In genomic region chr3:27312044-27312668, GRCh38 we compare ENCODE assay signal across 8 cellular contexts. TPM values are rescaled to one million over a fixed set of nuclear protein-coding genes. Genes with fewer than 3 reads are reported as not detected.
DNase-seq lines count a peak whose midpoint lies in the region; ATAC-seq, FAIRE-seq and TF ChIP-seq lines count a peak whose summit lies in the region.

No MANE protein-coding gene starts in this region.

- in situ Hi-C loops in T47D (cut with HindIII; ENCODE audit: low pct_unique_long_range_greater_than_20kb, low sequenced_read_pairs), result no loop called here

- H3K27ac ChIP-seq in suprapubic skin, result no peak overlapping the region

- peak; percentile 70 to 71 for TF ChIP-seq CTCF in suprapubic skin (IDR thresholded peaks at IDR 0.05)

- ATAC-seq in GM19463 (IDR thresholded peaks at IDR 0.05; ENCODE audit: unreplicated experiment) (peak; percentile 90), HG03442 (IDR thresholded peaks at IDR 0.05; ENCODE audit: unreplicated experiment) (peak; percentile 87)

- no peaks in the 10 kb centered on the region for H3K27me3 ChIP-seq in suprapubic skin

- H3K9me3 ChIP-seq in suprapubic skin, result no peaks in the 10 kb centered on the region

- no peaks in the 10 kb centered on the region for H3K36me3 ChIP-seq in suprapubic skin

- no peaks in the 10 kb centered on the region for H3K4me1 ChIP-seq in suprapubic skin

- TF ChIP-seq POLR2A in suprapubic skin (IDR thresholded peaks at IDR 0.05), result no peak

- H3K4me3 ChIP-seq in suprapubic skin, result no peak overlapping the region

- peak; percentile 48 for DNase-seq in NCI-H2171 treated with DMSO at 0.1 percent for 48 hours (lab: John Stamatoyannopoulos, UW)
- DNase-seq in NCI-H2171 (lab: John Stamatoyannopoulos, UW), result no peak
- peak; percentile 59 for DNase-seq in NCI-H82 treated with DMSO at 0.1 percent for 48 hours (lab: John Stamatoyannopoulos, UW; ENCODE audit: unreplicated experiment)
- peak; percentile 18 to 91 for DNase-seq in T47D (ENCODE audit: low read depth in 1 of 2, low spot score in 1 of 2)
- DNase-seq in suprapubic skin (ENCODE audit: low spot score in 2 of 2), result no peak

- 37% methylated on average over 5 of the region's 5 CpGs for WGBS in suprapubic skin

- TF ChIP-seq EP300 in suprapubic skin (IDR thresholded peaks at IDR 0.05), result no peak

- peak; percentile 98 for FAIRE-seq in islet of Langerhans (lab: Jason Lieb, UNC)

RNA-seq across cellular contexts. Expression of gene NEK10, which starts 57.0 kb away (rescaled TPM):
- total RNA-seq in suprapubic skin, result 1 to 10 TPM in 3 of 4 donors, not detected in 1; 2.4 to 3.4 (median 3.0) TPM

Comparison
In these comparisons a context has a peak if more than half of its experiments do, and no peak if none do; other contexts are left out.
1. DNase-seq: peak in NCI-H2171 treated with DMSO at 0.1 percent for 48 hours (single experiment), NCI-H82 treated with DMSO at 0.1 percent for 48 hours (single experiment) and T47D (2 of 2); none in NCI-H2171 (single experiment) and suprapubic skin (0 of 2).